ENCODE assay signal across 1 cellular context in genomic region chr16:67461600-67462278, GRCh38.
TF ChIP-seq lines count a peak whose summit lies in the region.

No MANE protein-coding gene starts in this region.

TF ChIP-seq in H1, 55 proteins besides CTCF, POLR2A, EP300 and RAD21:
- TF ChIP-seq USF2 (IDR thresholded peaks at IDR 0.05; ENCODE audit: low read length): no peak
- no peak for TF ChIP-seq SIN3A (conservative IDR thresholded peaks at IDR 0.05 in 1 of 2, IDR thresholded peaks at IDR 0.05 in 1 of 2; ENCODE audit: low read depth in 1 of 2, low read length in 2 of 2)
- no peak for TF ChIP-seq SP2 (IDR thresholded peaks at IDR 0.05; ENCODE audit: low read length)
- no peak for TF ChIP-seq MAX (IDR thresholded peaks at IDR 0.05)
- no peak for TF ChIP-seq RBBP5 (IDR thresholded peaks at IDR 0.05; ENCODE audit: borderline replicate concordance, low read depth, low read length)
- TF ChIP-seq GABPA (IDR thresholded peaks at IDR 0.05; ENCODE audit: borderline replicate concordance, insufficient read depth, low read length): no peak
- TF ChIP-seq NRF1 (IDR thresholded peaks at IDR 0.05; ENCODE audit: low read depth, low read length): no peak
- TF ChIP-seq ATF3 (IDR thresholded peaks at IDR 0.05; ENCODE audit: insufficient read depth, low read depth, low read length): no peak
